8 cellular contexts compared by ENCODE assay signal in the genomic region with DNA sequence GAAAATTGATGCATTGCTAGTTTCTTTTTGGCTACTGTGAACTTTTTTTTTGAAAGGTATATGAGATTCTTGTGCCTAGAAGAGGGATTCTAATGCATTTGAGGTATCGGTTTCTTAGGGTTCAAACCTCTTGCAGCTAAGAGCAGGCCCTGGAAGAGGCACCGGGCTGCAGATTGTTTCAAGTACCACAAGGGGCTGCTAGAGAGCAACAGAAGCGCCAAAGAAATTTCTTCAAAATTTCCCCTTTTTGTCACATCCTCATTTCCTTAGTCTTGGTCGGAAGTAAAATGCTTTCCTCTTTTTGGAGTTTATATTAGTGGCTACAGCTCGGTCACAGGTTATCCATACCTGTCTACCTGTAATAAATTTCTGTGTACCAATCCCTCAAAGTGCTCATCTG.
DNase-seq lines count a peak whose midpoint lies in the region; ATAC-seq and TF ChIP-seq lines count a peak whose summit lies in the region.

No MANE protein-coding gene starts in this region.

- H3K36me3 Mint-ChIP-seq in nephron (ENCODE audit: low read depth) = no peaks in the 10 kb centered on the region

- TF ChIP-seq CTCF in OCI-LY1 (IDR thresholded peaks at IDR 0.05; ENCODE audit: low read length) (peak; percentile 80), coronary artery (IDR thresholded peaks at IDR 0.05) (peak; percentile 33), nephron (IDR thresholded peaks at IDR 0.05; ENCODE audit: unreplicated experiment in 3 of 3) (peak; percentile 68 to 89 (median 74))

- H4K20me1 ChIP-seq in GM23248 (ENCODE audit: insufficient read depth) = no peaks in the 10 kb centered on the region
- no peaks in the 10 kb centered on the region for H4K20me1 ChIP-seq in OCI-LY1 (ENCODE audit: insufficient read depth, low read length)

- H3K9me2 ChIP-seq in GM23248 (ENCODE audit: insufficient read depth) = no peaks in the 10 kb centered on the region
- H3K9me2 ChIP-seq in OCI-LY1 (ENCODE audit: low read depth, low read length) = no peaks in the 10 kb centered on the region

- no peak for ATAC-seq in HG03520 (IDR thresholded peaks at IDR 0.05; ENCODE audit: unreplicated experiment)

- H3K27ac ChIP-seq in GM23248 = no peak overlapping the region
- H3K27ac ChIP-seq in OCI-LY1 (ENCODE audit: low read depth, low read length, poor library complexity, severe bottlenecking) = no peak overlapping the region
- H3K27ac ChIP-seq in coronary artery = no peak overlapping the region

- no peaks in the 10 kb centered on the region for H3K4me1 Mint-ChIP-seq in nephron

- H3K4me3 ChIP-seq in GM23248 = no peak overlapping the region
- no peak overlapping the region for H3K4me3 ChIP-seq in OCI-LY1 (ENCODE audit: low read depth, low read length, poor library complexity, severe bottlenecking)
- no peak overlapping the region for H3K4me3 ChIP-seq in coronary artery

- no peaks in the 10 kb centered on the region for H3F3A ChIP-seq in GM23248 (ENCODE audit: insufficient read depth)
- H3F3A ChIP-seq in OCI-LY1 (ENCODE audit: insufficient read depth, low read length) = no peaks in the 10 kb centered on the region

- peak; percentile 43 for DNase-seq in GDM1 (lab: John Stamatoyannopoulos, UW)
- peak; percentile 75 for DNase-seq in GM23248
- DNase-seq in coronary artery (ENCODE audit: low spot score) = no peak
- DNase-seq in effector CD4-positive, alpha-beta T cell = no peak
- no peak for DNase-seq in NCI-H1436 (lab: John Stamatoyannopoulos, UW)

- in situ Hi-C loops in GM23248 (cut with MboI) = no loop called here

- 27 to 30% methylated on average over 5 of the region's 5 CpGs for WGBS in GM23248 (ENCODE audit: low coverage in 1 of 2, low lambda C conversion rate in 2 of 2, missing lambda C conversion rate in 2 of 2), 2 experiments

- H3K27ac Mint-ChIP-seq in nephron = no peak overlapping the region

- no peaks in the 10 kb centered on the region for H3K9me3 Mint-ChIP-seq in nephron

- H3K9me3 ChIP-seq in GM23248 (ENCODE audit: low read depth) = no peaks in the 10 kb centered on the region
- no peaks in the 10 kb centered on the region for H3K9me3 ChIP-seq in OCI-LY1 (ENCODE audit: low read length)

- H2AFZ ChIP-seq in GM23248 = 0 out of 2 replicates have a peak overlapping the region, but pooled peaks have one; percentile 21
- no peak overlapping the region for H2AFZ ChIP-seq in OCI-LY1 (ENCODE audit: low read length)

- no peaks in the 10 kb centered on the region for H3K36me3 ChIP-seq in GM23248 (ENCODE audit: low read depth)
- H3K36me3 ChIP-seq in OCI-LY1 (ENCODE audit: insufficient read depth, low read length) = no peaks in the 10 kb centered on the region

- H3K9ac ChIP-seq in GM23248 = no peak overlapping the region
- H3K9ac ChIP-seq in OCI-LY1 (ENCODE audit: low read length) = no peak overlapping the region

- no peak overlapping the region for H3K4me2 ChIP-seq in GM23248 (ENCODE audit: unreplicated experiment)
- no peak overlapping the region for H3K4me2 ChIP-seq in OCI-LY1 (ENCODE audit: low read length)

- no peaks in the 10 kb centered on the region for H3K79me2 ChIP-seq in GM23248 (ENCODE audit: insufficient read depth)
- H3K79me2 ChIP-seq in OCI-LY1 (ENCODE audit: insufficient read depth, low read length) = no peaks in the 10 kb centered on the region

- H3K4me1 ChIP-seq in GM23248 (ENCODE audit: insufficient read depth) (no peaks in the 10 kb centered on the region), OCI-LY1 (ENCODE audit: insufficient read depth, low read length, severe bottlenecking) (no peaks in the 10 kb centered on the region)

- H3K27me3 ChIP-seq in GM23248 (replicated peaks; ENCODE audit: insufficient read depth) (no peaks in the 10 kb centered on the region), OCI-LY1 (ENCODE audit: insufficient read depth, low read length) (0 out of 2 replicates have a peak, but pooled peaks cover under 1% of the 10 kb centered on the region)

- no peaks in the 10 kb centered on the region for H3K27me3 Mint-ChIP-seq in nephron (ENCODE audit: low read depth)

- no peak overlapping the region for H3K4me3 Mint-ChIP-seq in nephron

Comparison
In these comparisons a context has a peak if more than half of its experiments do, and no peak if none do; other contexts are left out.
1. DNase-seq: peak in GDM1 (single experiment) and GM23248 (single experiment); none in coronary artery (single experiment), effector CD4-positive, alpha-beta T cell (single experiment) and NCI-H1436 (single experiment).
2. Peak in every context shown above with its lines, with median percentiles within 50 percentile points of each other: CTCF ChIP-seq.